Comparison of ENCODE assay signal across 11 cellular contexts in the genomic region with DNA sequence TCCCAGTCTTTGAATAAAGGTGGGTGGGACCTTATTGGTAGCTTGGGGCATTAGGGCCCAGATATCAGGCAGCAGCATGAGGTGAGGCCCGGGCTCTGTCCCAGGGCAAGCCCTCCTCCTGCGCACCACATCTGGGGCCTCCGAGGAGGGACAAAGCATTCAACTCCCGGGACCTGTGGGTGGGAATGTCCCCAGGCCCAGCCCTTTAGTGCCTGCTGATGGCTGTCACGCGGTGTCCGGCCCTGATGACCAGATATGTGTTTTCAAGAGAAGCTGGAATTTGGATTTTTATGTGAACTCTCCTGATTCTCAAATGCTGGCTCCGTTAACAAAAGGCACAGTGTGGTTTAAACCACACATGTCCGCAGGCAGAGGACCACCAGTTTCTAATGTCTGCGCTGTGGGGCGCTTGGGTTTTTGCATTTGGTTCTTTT. TPM values are rescaled to one million over a fixed set of nuclear protein-coding genes. Genes with fewer than 3 reads are reported as not detected.
A peak's percentile ranks its signal among the peaks of the same experiment; 100 is the strongest.
DNase-seq lines count a peak whose midpoint lies in the region; ATAC-seq and TF ChIP-seq lines count a peak whose summit lies in the region.
"Had no signal": no experiment of that assay in that cellular context is flagged by ENCODE, and none has a peak within 500 bp of the region (broad histone marks: within the 10 kb centered on the region; RNA-seq: fewer than 3 reads in every experiment).

No MANE protein-coding gene starts in this region.

- H3K9me3 Mint-ChIP-seq in osteocyte (ENCODE audit: unreplicated experiment) = no peaks in the 10 kb centered on the region
- H3K9me3 Mint-ChIP-seq: central memory CD8-positive, alpha-beta T cell had no signal

- TF ChIP-seq CTCF in Panc1 (IDR thresholded peaks at IDR 0.05) = no peak
- no peak for TF ChIP-seq CTCF in fibroblast of villous mesenchyme (IDR thresholded peaks at IDR 0.05; ENCODE audit: insufficient read depth, low read depth, low read length)
- TF ChIP-seq CTCF in osteocyte (IDR thresholded peaks at IDR 0.05) = no peak

- H3K4me1 ChIP-seq in ACC112 (ENCODE audit: control insufficient read depth, insufficient read depth, low read length, unreplicated experiment) (peaks cover 42% of the 10 kb centered on the region), Panc1 (ENCODE audit: control insufficient read depth, insufficient read depth, low read length) (peaks cover 90% of the 10 kb centered on the region)

- peaks cover 91% of the 10 kb centered on the region for H3K4me1 Mint-ChIP-seq in osteocyte (ENCODE audit: unreplicated experiment)

- CTCF ChIA-PET in Panc1 (lab: Charles Lee) = no interaction called here

- H3K27me3 ChIP-seq in ACC112 (ENCODE audit: insufficient read depth, low read length) = no peaks in the 10 kb centered on the region
- H3K27me3 ChIP-seq in Panc1 (ENCODE audit: control insufficient read depth, insufficient read depth, low read length) = no peaks in the 10 kb centered on the region

- H3K27ac ChIP-seq in ACC112 (ENCODE audit: low read depth, low read length) = peak overlapping the region; percentile 95
- peak overlapping the region; percentile 95 for H3K27ac ChIP-seq in Panc1 (ENCODE audit: low read length)

- H3K79me2 ChIP-seq in ACC112 (ENCODE audit: control insufficient read depth, insufficient read depth, low read length, unreplicated experiment) = peaks cover 53% of the 10 kb centered on the region

- H3K4me3 ChIP-seq in ACC112 (ENCODE audit: low read depth, low read length) (no peak overlapping the region), Panc1 (ENCODE audit: low read depth in 2 of 2, low read length in 2 of 2) (no peak overlapping the region; a peak in 1 of 4 replicates), fibroblast of villous mesenchyme (ENCODE audit: low read depth, low read length) (no peak overlapping the region)

- intact Hi-C loops in Panc1 (cut with micrococcal nuclease; ENCODE audit: unreplicated experiment) = no loop called here

- BruUV-seq in Panc1 (replicated peaks; lab: Mats Ljungman, UMichigan) = no TSS peak

- POLR2A ChIA-PET in Panc1 (lab: Charles Lee) = interaction anchor here (1.0 kb wide), 1 partner anchor 17 kb away, joined by 3 read pairs; no protein-coding TSS in a partner anchor

- H3K36me3 ChIP-seq in ACC112 (ENCODE audit: insufficient read depth, low read length) = no peaks in the 10 kb centered on the region
- H3K36me3 ChIP-seq in Panc1 (ENCODE audit: control insufficient read depth, insufficient read depth, low read length) = no peaks in the 10 kb centered on the region

- no peaks in the 10 kb centered on the region for H3K27me3 Mint-ChIP-seq in osteocyte (ENCODE audit: unreplicated experiment)
- H3K27me3 Mint-ChIP-seq: central memory CD8-positive, alpha-beta T cell had no signal

- no peaks in the 10 kb centered on the region for H3K36me3 Mint-ChIP-seq in osteocyte (ENCODE audit: unreplicated experiment)

- H3K9me3 ChIP-seq in Panc1 (ENCODE audit: control insufficient read depth, insufficient read depth, low read depth, low read length) = no peaks in the 10 kb centered on the region

- H3K4me3 Mint-ChIP-seq in osteocyte (ENCODE audit: unreplicated experiment) = no peak overlapping the region
- H3K4me3 Mint-ChIP-seq: central memory CD8-positive, alpha-beta T cell had no signal

- DNase-seq in Panc1 (ENCODE audit: low read depth, low spot score) (no peak), fibroblast of villous mesenchyme (ENCODE audit: low read depth) (peak; percentile 61), osteocyte (ENCODE audit: extremely low spot score, unreplicated experiment) (no peak), glomerular visceral epithelial cell (ENCODE audit: extremely low spot score) (no peak), putamen (ENCODE audit: low spot score) (no peak)
- no peak for DNase-seq in activated CD4-positive, alpha-beta T cell treated with anti-CD3 and anti-CD28 coated beads, Interleukin-2, amount 50 U/mL, for 48 hours
- DNase-seq: NCI-H1048, NCI-H526 had no signal

- peak; percentile 6; the same call in 1 of the 2 replicates for ATAC-seq in Panc1
- ATAC-seq in GM21528 (IDR thresholded peaks at IDR 0.05; ENCODE audit: low FRiP score, unreplicated experiment) = no peak

- H3K27ac Mint-ChIP-seq in osteocyte (ENCODE audit: unreplicated experiment) = peak overlapping the region; percentile 91

- in situ Hi-C loops in Panc1 (cut with HindIII; ENCODE audit: low pct_unique_long_range_greater_than_20kb, low sequenced_read_pairs) = no loop called here

- no peak overlapping the region for H2AFZ ChIP-seq in ACC112 (ENCODE audit: low read length, unreplicated experiment)

RNA-seq across cellular contexts. Expression of a gene that starts 30.5 kb away (rescaled TPM):
- total RNA-seq in Panc1 (2021; ENCODE audit: unreplicated experiment) (51.0 TPM), fibroblast of villous mesenchyme (16.0 and 24.2 TPM in 2 replicates), osteocyte (40.0 and 40.1 TPM in 2 replicates)
- polyA plus RNA-seq in Panc1 (2012; ENCODE audit: insufficient read length) = 39.2 TPM
